ENCODE assay signal across 8 cellular contexts in the genomic region with DNA sequence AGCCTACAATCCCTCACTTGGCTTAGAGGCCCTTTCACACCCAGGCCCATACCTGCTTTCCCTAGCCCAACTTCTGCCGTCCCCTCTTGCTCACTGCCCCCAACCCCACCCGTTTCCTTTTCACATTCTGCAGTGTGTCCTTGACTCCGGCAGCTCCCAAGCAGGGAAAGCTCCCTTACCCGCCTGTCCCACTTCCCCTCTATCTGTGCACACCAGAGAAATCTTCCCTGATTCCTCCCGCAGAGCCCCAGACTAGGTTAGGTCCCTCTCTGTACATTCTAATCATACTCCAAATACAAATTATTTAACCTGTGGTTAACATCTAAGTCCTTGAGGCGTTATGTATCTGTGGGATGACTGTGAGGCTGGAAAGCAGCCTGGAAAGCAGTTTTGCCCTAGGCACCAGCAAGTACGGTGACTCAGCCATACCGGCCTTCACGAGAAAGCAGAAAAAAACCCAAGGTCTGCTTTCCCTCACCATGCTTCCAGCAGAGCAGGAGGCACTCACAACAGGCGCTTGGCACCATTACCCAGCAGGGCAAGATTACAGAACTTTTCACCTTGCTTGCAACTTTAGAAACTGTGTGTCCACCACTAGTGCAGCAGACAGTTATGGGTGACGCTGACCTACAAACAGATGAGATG. TPM values are rescaled to one million over a fixed set of nuclear protein-coding genes. Genes with fewer than 3 reads are reported as not detected.
DNase-seq lines count a peak whose midpoint lies in the region; ATAC-seq and TF ChIP-seq lines count a peak whose summit lies in the region.

No MANE protein-coding gene starts in this region.

- H3K4me3 ChIP-seq in SJSA1: no peak overlapping the region
- H3K4me3 ChIP-seq in fibroblast of pulmonary artery (replicated peaks; ENCODE audit: low read depth, low read length): no peak overlapping the region
- no peak overlapping the region for H3K4me3 ChIP-seq in skeletal muscle cell (ENCODE audit: low read depth, low read length)
- no peak overlapping the region for H3K4me3 ChIP-seq in MM.1S (ENCODE audit: low read length)

- H3K4me1 ChIP-seq in SJSA1 (replicated peaks) (peaks cover 55% of the 10 kb centered on the region), MM.1S (ENCODE audit: low read length) (no peaks in the 10 kb centered on the region)

- no peak for ATAC-seq in GM18519 (IDR thresholded peaks at IDR 0.05; ENCODE audit: low FRiP score, unreplicated experiment)

- H3K9ac ChIP-seq in MM.1S (ENCODE audit: low read length): no peak overlapping the region

- peaks cover 96% of the 10 kb centered on the region for H3K79me2 ChIP-seq in MM.1S (ENCODE audit: low read length)

- H3K27me3 ChIP-seq in SJSA1 (replicated peaks) (no peaks in the 10 kb centered on the region), MM.1S (replicated peaks; ENCODE audit: insufficient read depth, low read length) (no peaks in the 10 kb centered on the region)

- DNase-seq in GM03348 (ENCODE audit: low spot score) (peak; percentile 88), SJSA1 (ENCODE audit: low read depth in 1 of 2, low spot score in 2 of 2) (peak; percentile 88), fibroblast of pulmonary artery (ENCODE audit: low read depth) (peak; percentile 93), skeletal muscle cell (ENCODE audit: low read depth) (peak; percentile 88), Kasumi-1 (lab: John Stamatoyannopoulos, UW) (no peak), NCI-H82 treated with DMSO at 0.1 percent for 48 hours (lab: John Stamatoyannopoulos, UW; ENCODE audit: unreplicated experiment) (no peak), MM.1S (no peak)

- H3K9me3 ChIP-seq in SJSA1 (replicated peaks) (no peaks in the 10 kb centered on the region), MM.1S (replicated peaks; ENCODE audit: insufficient read depth, low read length) (no peaks in the 10 kb centered on the region)

- no peaks in the 10 kb centered on the region for H4K20me1 ChIP-seq in MM.1S (ENCODE audit: insufficient read depth, low read length)

- H3K9me2 ChIP-seq in MM.1S (replicated peaks; ENCODE audit: insufficient read depth, low read length): no peaks in the 10 kb centered on the region

- peaks cover 16% of the 10 kb centered on the region for H3K36me3 ChIP-seq in SJSA1
- H3K36me3 ChIP-seq in MM.1S (replicated peaks; ENCODE audit: insufficient read depth, low read length): no peaks in the 10 kb centered on the region

- no peak overlapping the region for H2AFZ ChIP-seq in MM.1S (ENCODE audit: low read length)

- H3K27ac ChIP-seq in SJSA1: peak overlapping the region; percentile 28
- H3K27ac ChIP-seq in MM.1S (ENCODE audit: low read length): no peak overlapping the region

- H3F3A ChIP-seq in MM.1S (ENCODE audit: insufficient read depth, low read length): no peaks in the 10 kb centered on the region

- TF ChIP-seq CTCF in fibroblast of pulmonary artery (IDR thresholded peaks at IDR 0.05; ENCODE audit: low read length, missing control alignments) (no peak), MM.1S (IDR thresholded peaks at IDR 0.05; ENCODE audit: low read length) (no peak)

- H3K4me2 ChIP-seq in MM.1S (ENCODE audit: low read depth, low read length): no peak overlapping the region

RNA-seq across cellular contexts. Expression of a gene that starts 22.3 kb away (rescaled TPM):
- 78.5 and 112 TPM in 2 replicates for total RNA-seq in SJSA1 (2014; rRNA removed; shearing (Covaris generic))

Comparison
In these comparisons a context has a peak if more than half of its experiments do, and no peak if none do; other contexts are left out.
1. DNase-seq: peak in GM03348 (single experiment), SJSA1 (2 of 2), fibroblast of pulmonary artery (single experiment) and skeletal muscle cell (single experiment); none in Kasumi-1 (0 of 2), NCI-H82 treated with DMSO at 0.1 percent for 48 hours (single experiment) and MM.1S (single experiment).